Comparison of ENCODE assay signal across 9 cellular contexts in the genomic region with DNA sequence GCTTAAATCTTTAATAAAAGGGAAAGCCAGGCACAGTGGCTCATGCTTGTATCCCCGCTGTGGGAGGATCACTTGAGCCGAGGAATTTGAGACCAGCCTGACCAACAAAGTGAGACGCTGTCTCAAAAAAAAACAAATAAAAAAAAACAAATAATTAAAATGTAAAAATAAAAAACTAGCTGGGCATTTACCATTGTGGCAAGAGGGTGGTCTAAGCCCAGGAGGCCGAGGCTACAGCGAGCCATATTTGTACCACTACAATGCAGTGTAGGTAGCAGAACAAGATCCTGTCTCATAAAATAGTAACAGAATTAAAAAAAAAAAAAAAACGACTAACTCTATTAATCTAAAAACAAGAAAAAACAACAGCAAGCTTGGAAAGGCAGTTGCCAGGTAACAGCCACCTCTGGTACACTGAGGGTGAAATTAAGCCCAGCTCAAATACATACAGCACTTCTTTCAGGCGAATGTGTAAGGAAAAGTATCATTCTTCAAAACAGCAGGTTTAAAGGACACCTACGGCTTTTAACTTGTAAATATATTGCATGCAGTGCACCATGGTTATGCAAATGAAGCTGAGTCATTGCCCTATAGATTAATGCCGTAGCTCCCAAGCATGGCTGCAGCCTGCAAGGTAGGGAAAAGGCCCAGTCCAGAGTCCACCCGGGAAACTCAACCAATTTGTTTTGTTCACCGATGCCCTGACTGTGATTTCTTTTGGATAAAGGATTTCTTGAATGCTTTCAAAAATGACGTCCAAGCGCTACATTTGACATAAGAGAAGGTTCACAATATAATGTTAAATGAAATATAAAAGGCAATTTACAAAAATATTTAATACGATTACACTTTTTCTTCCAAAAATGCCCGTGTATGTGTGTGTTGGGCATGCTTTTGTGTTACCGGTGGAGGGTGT. TPM values are rescaled to one million over a fixed set of nuclear protein-coding genes. Genes with fewer than 3 reads are reported as not detected.
DNase-seq lines count a peak whose midpoint lies in the region; ATAC-seq and TF ChIP-seq lines count a peak whose summit lies in the region.
"Had no signal": no experiment of that assay in that cellular context is flagged by ENCODE, and none has a peak within 500 bp of the region (broad histone marks: within the 10 kb centered on the region; RNA-seq: fewer than 3 reads in every experiment).

No MANE protein-coding gene starts in this region.

- H3K4me1 ChIP-seq in Peyer's patch (no peaks in the 10 kb centered on the region), right atrium auricular region (no peaks in the 10 kb centered on the region)
- no peaks in the 10 kb centered on the region for H3K4me1 ChIP-seq in CD4-positive, alpha-beta memory T cell (ENCODE audit: insufficient read depth, low read length)

- CTCF ChIA-PET in CD4-positive, alpha-beta memory T cell (lab: Charles Lee; ENCODE audit: partially characterized antibody): interaction anchor here (0.9 kb wide), 1 partner anchor 169 kb away, joined by 4 read pairs; no protein-coding TSS in a partner anchor

- H3K4me3 ChIP-seq in Peyer's patch (peak overlapping the region in 1 of 4 donors; percentile 14), right atrium auricular region (no peak overlapping the region)
- no peak overlapping the region for H3K4me3 ChIP-seq in CD4-positive, alpha-beta memory T cell (ENCODE audit: low read length in 2 of 2)

- peak; percentile 55 for ATAC-seq in stimulated activated naive CD8-positive, alpha-beta T cell treated with anti-CD3 and anti-CD28 coated beads, Interleukin-15, Interleukin-2, amounts not matched to agents 100 U/mL and 50 U/mL, for 24 hours
- ATAC-seq in stimulated activated naive CD8-positive, alpha-beta T cell treated with anti-CD3 and anti-CD28 coated beads, Interleukin-15, amount 100 ng/mL, for 72 hours: no peak

- no peaks in the 10 kb centered on the region for H3K9me3 ChIP-seq in Peyer's patch
- H3K9me3 ChIP-seq in CD4-positive, alpha-beta memory T cell (ENCODE audit: control insufficient read depth in 1 of 2, low read length in 2 of 2): no peaks in the 10 kb centered on the region
- no peaks in the 10 kb centered on the region for H3K9me3 ChIP-seq in right atrium auricular region

- H3K36me3 Mint-ChIP-seq in CD4-positive, alpha-beta memory T cell: no peaks in the 10 kb centered on the region

- intact Hi-C loops in CD4-positive, alpha-beta memory T cell (cut with micrococcal nuclease): no loop called here

- H3K27me3 Mint-ChIP-seq in stimulated activated naive CD8-positive, alpha-beta T cell treated with anti-CD3 and anti-CD28 coated beads, Interleukin-15, amount 100 ng/mL, for 72 hours: no peaks in the 10 kb centered on the region
- H3K27me3 Mint-ChIP-seq in CD4-positive, alpha-beta memory T cell: no peaks in the 10 kb centered on the region

- no peaks in the 10 kb centered on the region for H3K9me3 Mint-ChIP-seq in stimulated activated naive CD8-positive, alpha-beta T cell treated with anti-CD3 and anti-CD28 coated beads, Interleukin-15, amount 100 ng/mL, for 72 hours
- H3K9me3 Mint-ChIP-seq in CD4-positive, alpha-beta memory T cell: no peaks in the 10 kb centered on the region

- no peak for TF ChIP-seq POLR2A in Peyer's patch (IDR thresholded peaks at IDR 0.05)

- no peaks in the 10 kb centered on the region for H3K4me1 Mint-ChIP-seq in stimulated activated naive CD8-positive, alpha-beta T cell treated with anti-CD3 and anti-CD28 coated beads, Interleukin-15, amount 100 ng/mL, for 72 hours
- H3K4me1 Mint-ChIP-seq in CD4-positive, alpha-beta memory T cell: no peaks in the 10 kb centered on the region

- H3K36me3 ChIP-seq in Peyer's patch (no peaks in the 10 kb centered on the region), right atrium auricular region (no peaks in the 10 kb centered on the region)
- H3K36me3 ChIP-seq in CD4-positive, alpha-beta memory T cell (ENCODE audit: insufficient read depth, low read length): no peaks in the 10 kb centered on the region

- TF ChIP-seq CTCF in Peyer's patch (IDR thresholded peaks at IDR 0.05): no peak
- TF ChIP-seq CTCF in right atrium auricular region (IDR thresholded peaks at IDR 0.05): no peak

- H3K27me3 ChIP-seq in Peyer's patch: no peaks in the 10 kb centered on the region
- no peaks in the 10 kb centered on the region for H3K27me3 ChIP-seq in CD4-positive, alpha-beta memory T cell (ENCODE audit: insufficient read depth, low read length)
- H3K27me3 ChIP-seq in right atrium auricular region: no peaks in the 10 kb centered on the region

- POLR2A ChIA-PET in CD4-positive, alpha-beta memory T cell (lab: Charles Lee; ENCODE audit: partially characterized antibody): no interaction called here

- no peak overlapping the region for H3K27ac Mint-ChIP-seq in stimulated activated naive CD8-positive, alpha-beta T cell treated with anti-CD3 and anti-CD28 coated beads, Interleukin-15, amount 100 ng/mL, for 72 hours
- no peak overlapping the region for H3K27ac Mint-ChIP-seq in CD4-positive, alpha-beta memory T cell

- H3K4me3 Mint-ChIP-seq in stimulated activated naive CD8-positive, alpha-beta T cell treated with anti-CD3 and anti-CD28 coated beads, Interleukin-15, amount 100 ng/mL, for 72 hours: no peak overlapping the region
- no peak overlapping the region for H3K4me3 Mint-ChIP-seq in CD4-positive, alpha-beta memory T cell

- no peak for DNase-seq in stimulated activated naive CD8-positive, alpha-beta T cell treated with anti-CD3 and anti-CD28 coated beads, Interleukin-15, Interleukin-2, amounts not matched to agents 100 U/mL and 50 U/mL, for 24 hours
- no peak for DNase-seq in stimulated activated naive CD8-positive, alpha-beta T cell treated with anti-CD3 and anti-CD28 coated beads, Interleukin-15, amount 100 ng/mL, for 72 hours
- DNase-seq in Peyer's patch (peak in 2 of 3 donors; percentile 52 to 78), fibroblast of the conjunctiva (ENCODE audit: low read depth) (peak; percentile 83), NCI-H2196 treated with DMSO at 0.1 percent for 48 hours (lab: John Stamatoyannopoulos, UW; ENCODE audit: unreplicated experiment) (no peak), KG1 (lab: John Stamatoyannopoulos, UW) (no peak), right atrium auricular region (ENCODE audit: low spot score) (no peak)
- DNase-seq in CD4-positive, alpha-beta memory T cell: no peak
- DNase-seq: NCI-H1105 had no signal

- H3K27ac ChIP-seq in Peyer's patch (peak overlapping the region in 2 of 4 donors; percentile 54 to 66), right atrium auricular region (no peak overlapping the region)
- no peak overlapping the region for H3K27ac ChIP-seq in CD4-positive, alpha-beta memory T cell (ENCODE audit: low read depth, low read length)

RNA-seq across cellular contexts. Expression of gene TXLNG, which starts 14.5 kb away (rescaled TPM):
- 10 to 100 TPM in 3 of 4 donors, 1 to 10 TPM in 1; 8.9 to 20.6 (median 14.7) TPM for total RNA-seq in Peyer's patch
- 10 to 100 TPM; 17.8 to 19.8 TPM for total RNA-seq in CD4-positive, alpha-beta memory T cell
- 10 to 100 TPM in 1 of 2 donors, 1 to 10 TPM in 1; 9.4 to 20.2 TPM for polyA plus RNA-seq in CD4-positive, alpha-beta memory T cell
- total RNA-seq in right atrium auricular region: 10 to 100 TPM in 1 of 2 donors, 1 to 10 TPM in 1; 6.2 to 10.1 TPM

RNA-seq across cellular contexts. Expression of gene SYAP1, which starts 52.3 kb away (rescaled TPM):
- total RNA-seq in Peyer's patch (10 to 100 TPM; 19.8 to 43.4 (median 34.8) TPM), right atrium auricular region (10 to 100 TPM; 16.9 to 17.6 TPM)
- 10 to 100 TPM; 13.9 to 15.4 TPM for total RNA-seq in CD4-positive, alpha-beta memory T cell
- 10 to 100 TPM; 14.5 TPM for polyA plus RNA-seq in CD4-positive, alpha-beta memory T cell

RNA-seq across cellular contexts. Expression of gene CTPS2, which starts 59.3 kb away (rescaled TPM):
- total RNA-seq in Peyer's patch: 10 to 100 TPM; 16.5 to 35.1 (median 23.9) TPM
- total RNA-seq in CD4-positive, alpha-beta memory T cell: 1 to 10 TPM; 6.4 to 7.2 TPM
- polyA plus RNA-seq in CD4-positive, alpha-beta memory T cell: 1 to 10 TPM; 3.8 to 4.7 TPM
- total RNA-seq in right atrium auricular region: 1 to 10 TPM; 4.4 to 4.8 TPM

Comparison
In these comparisons a context has a peak if more than half of its experiments do, and no peak if none do; other contexts are left out.
1. DNase-seq: peak in Peyer's patch (2 of 3) and fibroblast of the conjunctiva (single experiment); none in stimulated activated naive CD8-positive, alpha-beta T cell treated with anti-CD3 and anti-CD28 coated beads, Interleukin-15, Interleukin-2, amounts not matched to agents 100 U/mL and 50 U/mL, for 24 hours (single experiment), stimulated activated naive CD8-positive, alpha-beta T cell treated with anti-CD3 and anti-CD28 coated beads, Interleukin-15, amount 100 ng/mL, for 72 hours (0 of 2), NCI-H2196 treated with DMSO at 0.1 percent for 48 hours (single experiment), CD4-positive, alpha-beta memory T cell (0 of 5), KG1 (single experiment) and right atrium auricular region (single experiment).